ENCODE assay signal across 10 cellular contexts in genomic region chr7:139725843-139726484, GRCh38. TPM values are rescaled to one million over a fixed set of nuclear protein-coding genes. Genes with fewer than 3 reads are reported as not detected.
DNase-seq lines count a peak whose midpoint lies in the region; ATAC-seq and TF ChIP-seq lines count a peak whose summit lies in the region.
"Had no signal": no experiment of that assay in that cellular context is flagged by ENCODE, and none has a peak within 500 bp of the region (broad histone marks: within the 10 kb centered on the region; RNA-seq: fewer than 3 reads in every experiment).

No MANE protein-coding gene starts in this region.

- POLR2A ChIA-PET in naive thymus-derived CD8-positive, alpha-beta T cell (lab: Charles Lee), result interaction anchor here (1.3 kb wide), 1 partner anchor 12 kb away, joined by 4 read pairs; no protein-coding TSS in a partner anchor

- H3K27me3 ChIP-seq in BLaER1 treated with 17β-estradiol and CSF1 and Interleukin-3, amounts not matched to agents 10 nM and 100 nM, result no peaks in the 10 kb centered on the region
- H3K27me3 ChIP-seq in brain microvascular endothelial cell (replicated peaks), result no peaks in the 10 kb centered on the region
- H3K27me3 ChIP-seq: uterus had no signal

- ATAC-seq in HG03025 (IDR thresholded peaks at IDR 0.05; ENCODE audit: low FRiP score, unreplicated experiment), result peak; percentile 17
- no peak for ATAC-seq in naive thymus-derived CD8-positive, alpha-beta T cell
- no peak for ATAC-seq in GM21423 (IDR thresholded peaks at IDR 0.05; ENCODE audit: unreplicated experiment)
- ATAC-seq in GM19035 (IDR thresholded peaks at IDR 0.05; ENCODE audit: unreplicated experiment), result no peak

- H3K27me3 Mint-ChIP-seq in naive thymus-derived CD8-positive, alpha-beta T cell, result no peaks in the 10 kb centered on the region

- TF ChIP-seq CTCF in brain microvascular endothelial cell (IDR thresholded peaks at IDR 0.05; ENCODE audit: low read depth, low read length, missing control alignments), result no peak

- peaks cover 0 to 17% (median 8%) of the 10 kb centered on the region in 11 experiments; a peak in 8 of 22 replicates for H3K9me3 ChIP-seq in BLaER1 treated with 17β-estradiol and CSF1 and Interleukin-3, amounts not matched to agents 10 nM and 100 nM (replicated peaks in 1 of 11)
- H3K9me3 ChIP-seq: uterus had no signal

- H3K27ac ChIP-seq in BLaER1 treated with 17β-estradiol and CSF1 and Interleukin-3, amounts not matched to agents 10 nM and 100 nM, result peak overlapping the region in 10 of 11 experiments; percentile 1 to 73 (median 38); a peak in 16 of 22 replicates
- peak overlapping the region; percentile 56 for H3K27ac ChIP-seq in brain microvascular endothelial cell

- peaks cover 11 to 59% (median 29%) of the 10 kb centered on the region in 11 experiments; a peak in 21 of 22 replicates for H3K36me3 ChIP-seq in BLaER1 treated with 17β-estradiol and CSF1 and Interleukin-3, amounts not matched to agents 10 nM and 100 nM
- no peaks in the 10 kb centered on the region for H3K36me3 ChIP-seq in brain microvascular endothelial cell (replicated peaks)
- H3K36me3 ChIP-seq: uterus had no signal

- no peaks in the 10 kb centered on the region for H3K9me3 Mint-ChIP-seq in naive thymus-derived CD8-positive, alpha-beta T cell

- peak overlapping the region in 8 of 10 donors; percentile 41 to 87 (median 69) for H3K27ac Mint-ChIP-seq in naive thymus-derived CD8-positive, alpha-beta T cell

- H3K9ac ChIP-seq in BLaER1 treated with 17β-estradiol and CSF1 and Interleukin-3, amounts not matched to agents 10 nM and 100 nM, result peak overlapping the region in 1 of 11 experiments; percentile 46; a peak in 1 of 22 replicates

- peak overlapping the region; percentile 40 to 70 (median 59) for H3K4me2 ChIP-seq in BLaER1 treated with 17β-estradiol and CSF1 and Interleukin-3, amounts not matched to agents 10 nM and 100 nM

- H3K4me1 Mint-ChIP-seq in naive thymus-derived CD8-positive, alpha-beta T cell, result peaks cover 25 to 52% (median 41%) of the 10 kb centered on the region in 4 donors

- H3K4me3 Mint-ChIP-seq in naive thymus-derived CD8-positive, alpha-beta T cell, result peak overlapping the region in 5 of 10 donors; percentile 9 to 55 (median 46)

- peaks cover 43 to 80% (median 61%) of the 10 kb centered on the region in 10 experiments for H3K4me1 ChIP-seq in BLaER1 treated with 17β-estradiol and CSF1 and Interleukin-3, amounts not matched to agents 10 nM and 100 nM

- in situ Hi-C loops in brain microvascular endothelial cell (cut with HindIII; ENCODE audit: low pct_ligation_motif_present, low sequenced_read_pairs), result no loop called here

- H4K20me1 ChIP-seq in BLaER1 treated with 17β-estradiol and CSF1 and Interleukin-3, amounts not matched to agents 10 nM and 100 nM, result peaks cover 10 to 100% (median 48%) of the 10 kb centered on the region in 11 experiments

- peaks cover 0 to 20% (median 7%) of the 10 kb centered on the region in 3 donors for H3K36me3 Mint-ChIP-seq in naive thymus-derived CD8-positive, alpha-beta T cell

- no peak overlapping the region for H3K4me3 ChIP-seq in BLaER1 treated with 17β-estradiol and CSF1 and Interleukin-3, amounts not matched to agents 10 nM and 100 nM
- H3K4me3 ChIP-seq in brain microvascular endothelial cell (ENCODE audit: low read depth, low read length), result no peak overlapping the region
- H3K4me3 ChIP-seq: uterus had no signal

- DNase-seq in brain microvascular endothelial cell (no peak), iPS-NIHi11 (ENCODE audit: low spot score) (no peak), RKO (ENCODE audit: low spot score) (no peak)
- no peak for DNase-seq in naive thymus-derived CD8-positive, alpha-beta T cell
- DNase-seq: KG1, uterus had no signal

RNA-seq across cellular contexts. Expression of gene HIPK2, which starts 51.8 kb away (rescaled TPM):
- total RNA-seq in naive thymus-derived CD8-positive, alpha-beta T cell, result 10 to 100 TPM; 28.7 to 32.9 TPM
- polyA plus RNA-seq in naive thymus-derived CD8-positive, alpha-beta T cell, result 1 to 10 TPM; 2.1 to 4.3 (median 3.1) TPM
